ENCODE assay signal across 26 cellular contexts in genomic region chr4:11724731-11725130, GRCh38.
DNase-seq lines count a peak whose midpoint lies in the region; ATAC-seq and TF ChIP-seq lines count a peak whose summit lies in the region.
"Had no signal": no experiment of that assay in that cellular context is flagged by ENCODE, and none has a peak within 500 bp of the region (broad histone marks: within the 10 kb centered on the region; RNA-seq: fewer than 3 reads in every experiment).

No MANE protein-coding gene starts in this region.

- H3K27ac ChIP-seq in RWPE1 = no peak overlapping the region
- H3K27ac ChIP-seq in CD4-positive, alpha-beta memory T cell (ENCODE audit: low read depth, low read length) = no peak overlapping the region
- H3K27ac ChIP-seq: epithelial cell of prostate, gastrocnemius medialis, suprapubic skin had no signal

- peaks cover 6 to 8% of the 10 kb centered on the region in 2 donors for H3K27me3 Mint-ChIP-seq in CD4-positive, alpha-beta memory T cell
- H3K27me3 Mint-ChIP-seq in activated CD8-positive, alpha-beta memory T cell treated with anti-CD3 and anti-CD28 coated beads, Interleukin-2, amount 10 ng/mL, durations not matched to agents 7 days and 5 days = no peaks in the 10 kb centered on the region
- H3K27me3 Mint-ChIP-seq: central memory CD8-positive, alpha-beta T cell had no signal

- POLR2A ChIA-PET in RWPE1 (lab: Yijun Ruan, JAX; ENCODE audit: low non-redundant PET) = no interaction called here
- POLR2A ChIA-PET in CD4-positive, alpha-beta memory T cell (lab: Charles Lee; ENCODE audit: partially characterized antibody) = no interaction called here

- CTCF ChIA-PET in RWPE1 (lab: Yijun Ruan, JAX) = no interaction called here
- CTCF ChIA-PET in CD4-positive, alpha-beta memory T cell (lab: Charles Lee; ENCODE audit: partially characterized antibody) = no interaction called here
- CTCF ChIA-PET in activated CD8-positive, alpha-beta memory T cell treated with anti-CD3 and anti-CD28 coated beads, Interleukin-2, amount 10 ng/mL, durations not matched to agents 7 days and 5 days (lab: Charles Lee) = no interaction called here

- H3K9me3 Mint-ChIP-seq in CD4-positive, alpha-beta memory T cell = no peaks in the 10 kb centered on the region
- no peaks in the 10 kb centered on the region for H3K9me3 Mint-ChIP-seq in activated CD8-positive, alpha-beta memory T cell treated with anti-CD3 and anti-CD28 coated beads, Interleukin-2, amount 10 ng/mL, durations not matched to agents 7 days and 5 days (ENCODE audit: low read depth)
- H3K9me3 Mint-ChIP-seq: central memory CD8-positive, alpha-beta T cell; immature natural killer cell; naive thymus-derived CD4-positive, alpha-beta T cell had no signal

- H3K9me3 ChIP-seq in CD4-positive, alpha-beta memory T cell (ENCODE audit: control insufficient read depth in 1 of 2, low read length in 2 of 2) = no peaks in the 10 kb centered on the region
- H3K9me3 ChIP-seq: gastrocnemius medialis, suprapubic skin had no signal

- no peaks in the 10 kb centered on the region for H3K36me3 ChIP-seq in CD4-positive, alpha-beta memory T cell (ENCODE audit: insufficient read depth, low read length)
- H3K36me3 ChIP-seq: gastrocnemius medialis, suprapubic skin had no signal

- ATAC-seq in activated CD8-positive, alpha-beta memory T cell treated with anti-CD3 and anti-CD28 coated beads, Interleukin-2, amount 10 ng/mL, durations not matched to agents 7 days and 5 days = no peak
- ATAC-seq: activated CD8-positive, alpha-beta T cell treated with anti-CD3 and anti-CD28 coated beads, Interleukin-2, amount 10 ng/mL, durations not matched to agents 7 days and 5 days; gastrocnemius medialis; left lobe of liver; naive thymus-derived CD4-positive, alpha-beta T cell had no signal

- TF ChIP-seq CTCF in RWPE1 (conservative IDR thresholded peaks at IDR 0.05; ENCODE audit: low read depth) = no peak

- H3K4me3 ChIP-seq in CD4-positive, alpha-beta memory T cell (ENCODE audit: low read length in 2 of 2) = no peak overlapping the region
- H3K4me3 ChIP-seq: gastrocnemius medialis, suprapubic skin had no signal

- no peak overlapping the region for H3K4me3 Mint-ChIP-seq in CD4-positive, alpha-beta memory T cell
- no peak overlapping the region for H3K4me3 Mint-ChIP-seq in activated CD8-positive, alpha-beta memory T cell treated with anti-CD3 and anti-CD28 coated beads, Interleukin-2, amount 10 ng/mL, durations not matched to agents 7 days and 5 days
- H3K4me3 Mint-ChIP-seq: activated CD8-positive, alpha-beta T cell treated with anti-CD3 and anti-CD28 coated beads, Interleukin-2, amount 10 ng/mL, durations not matched to agents 7 days and 5 days; central memory CD8-positive, alpha-beta T cell; immature natural killer cell; naive thymus-derived CD4-positive, alpha-beta T cell had no signal

- H3K36me3 Mint-ChIP-seq in CD4-positive, alpha-beta memory T cell = no peaks in the 10 kb centered on the region
- no peaks in the 10 kb centered on the region for H3K36me3 Mint-ChIP-seq in activated CD8-positive, alpha-beta memory T cell treated with anti-CD3 and anti-CD28 coated beads, Interleukin-2, amount 10 ng/mL, durations not matched to agents 7 days and 5 days
- H3K36me3 Mint-ChIP-seq: immature natural killer cell; naive thymus-derived CD4-positive, alpha-beta T cell had no signal

- intact Hi-C loops in CD4-positive, alpha-beta memory T cell (cut with micrococcal nuclease) = loop anchor here (10.0 kb wide), 1 partner anchor 1140 kb away; no protein-coding TSS in a partner anchor

- no peaks in the 10 kb centered on the region for H3K4me1 Mint-ChIP-seq in CD4-positive, alpha-beta memory T cell
- H3K4me1 Mint-ChIP-seq in activated CD8-positive, alpha-beta memory T cell treated with anti-CD3 and anti-CD28 coated beads, Interleukin-2, amount 10 ng/mL, durations not matched to agents 7 days and 5 days = no peaks in the 10 kb centered on the region
- H3K4me1 Mint-ChIP-seq: central memory CD8-positive, alpha-beta T cell; immature natural killer cell; naive thymus-derived CD4-positive, alpha-beta T cell had no signal

- no peaks in the 10 kb centered on the region for H3K27me3 ChIP-seq in CD4-positive, alpha-beta memory T cell (ENCODE audit: insufficient read depth, low read length)
- H3K27me3 ChIP-seq: gastrocnemius medialis, suprapubic skin had no signal

- H3K27ac Mint-ChIP-seq in CD4-positive, alpha-beta memory T cell = no peak overlapping the region
- H3K27ac Mint-ChIP-seq in activated CD8-positive, alpha-beta memory T cell treated with anti-CD3 and anti-CD28 coated beads, Interleukin-2, amount 10 ng/mL, durations not matched to agents 7 days and 5 days = no peak overlapping the region
- H3K27ac Mint-ChIP-seq: activated CD8-positive, alpha-beta T cell treated with anti-CD3 and anti-CD28 coated beads, Interleukin-2, amount 10 ng/mL, durations not matched to agents 7 days and 5 days; immature natural killer cell; naive thymus-derived CD4-positive, alpha-beta T cell had no signal

- peak; percentile 54 for DNase-seq in NCI-H1105 treated with DMSO at 0.1 percent for 48 hours (lab: John Stamatoyannopoulos, UW)
- DNase-seq in NCI-H1105 (lab: John Stamatoyannopoulos, UW) = no peak
- peak; percentile 38 for DNase-seq in RWPE1 (ENCODE audit: low spot score)
- DNase-seq in dedifferentiated amniotic fluid mesenchymal stem cell (ENCODE audit: extremely low spot score) = peak; percentile 72
- peak; percentile 41 to 61 for DNase-seq in lung microvascular endothelial cell (ENCODE audit: low read depth in 2 of 2)
- no peak for DNase-seq in A172 (ENCODE audit: low spot score)
- DNase-seq in CD4-positive, alpha-beta memory T cell = no peak
- DNase-seq in activated CD8-positive, alpha-beta memory T cell treated with anti-CD3 and anti-CD28 coated beads, Interleukin-2, amount 10 ng/mL, durations not matched to agents 7 days and 5 days = no peak
- DNase-seq: 8988T; activated CD4-positive, alpha-beta T cell treated with anti-CD3 and anti-CD28 coated beads for 1 hour; activated CD8-positive, alpha-beta T cell treated with anti-CD3 and anti-CD28 coated beads, Interleukin-2, amount 10 ng/mL, durations not matched to agents 7 days and 5 days; AML-193; DMS79; gastrocnemius medialis; hippocampal formation; immature natural killer cell; naive thymus-derived CD4-positive, alpha-beta T cell; NCI-H1092 treated with DMSO at 0.1 percent for 48 hours; NCI-H526; nucleus accumbens; small intestine; stimulated activated CD4-positive, alpha-beta T cell treated with anti-CD3 and anti-CD28 coated beads, Interleukin-2, amount 100 ng/mL, for 24 hours had no signal

- H3K4me1 ChIP-seq in CD4-positive, alpha-beta memory T cell (ENCODE audit: insufficient read depth, low read length) = no peaks in the 10 kb centered on the region
- H3K4me1 ChIP-seq: gastrocnemius medialis, suprapubic skin had no signal

Comparison
In these comparisons a context has a peak if more than half of its experiments do, and no peak if none do; other contexts are left out.
1. DNase-seq: peak in NCI-H1105 treated with DMSO at 0.1 percent for 48 hours (single experiment), RWPE1 (single experiment), dedifferentiated amniotic fluid mesenchymal stem cell (single experiment) and lung microvascular endothelial cell (2 of 2); none in NCI-H1105 (single experiment), A172 (single experiment), CD4-positive, alpha-beta memory T cell (0 of 5) and activated CD8-positive, alpha-beta memory T cell treated with anti-CD3 and anti-CD28 coated beads, Interleukin-2, amount 10 ng/mL, durations not matched to agents 7 days and 5 days (single experiment).